ENCODE assay signal across 17 cellular contexts in genomic region chr5:95110112-95110511, GRCh38.
DNase-seq lines count a peak whose midpoint lies in the region; ATAC-seq, FAIRE-seq and TF ChIP-seq lines count a peak whose summit lies in the region.
"Had no signal": no experiment of that assay in that cellular context is flagged by ENCODE, and none has a peak within 500 bp of the region (broad histone marks: within the 10 kb centered on the region; RNA-seq: fewer than 3 reads in every experiment).

No MANE protein-coding gene starts in this region.

- intact Hi-C loops in CD14-positive monocyte (cut with micrococcal nuclease), result no loop called here

- peak; percentile 47 for FAIRE-seq in GM12891 (lab: Jason Lieb, UNC)
- FAIRE-seq: A204.1, K562, RCC 7860 had no signal

- H3K4me1 Mint-ChIP-seq in CD14-positive monocyte, result no peaks in the 10 kb centered on the region

- no peak for DNase-seq in GM12891 (ENCODE audit: insufficient read length, low spot score)
- DNase-seq in Kasumi-1 (lab: John Stamatoyannopoulos, UW), result peak; percentile 9 to 22
- peak; percentile 51 for DNase-seq in OCI-M1 (lab: John Stamatoyannopoulos, UW)
- DNase-seq in NCI-H1436 treated with DMSO at 0.1 percent for 48 hours (lab: John Stamatoyannopoulos, UW), result no peak
- no peak for DNase-seq in CD14-positive monocyte (ENCODE audit: low spot score)
- DNase-seq: C1 segment of cervical spinal cord, HCEC 1CT, MM.1S, NCI-H2107, SHP77 treated with DMSO at 0.1 percent for 48 hours had no signal

- ATAC-seq in GM19397 (IDR thresholded peaks at IDR 0.05; ENCODE audit: unreplicated experiment) (peak; percentile 50), HG02571 (IDR thresholded peaks at IDR 0.05; ENCODE audit: unreplicated experiment) (no peak), HG02798 (IDR thresholded peaks at IDR 0.05; ENCODE audit: poor library complexity, unreplicated experiment) (no peak)
- ATAC-seq: K562 had no signal

- no peaks in the 10 kb centered on the region for H3K36me3 Mint-ChIP-seq in CD14-positive monocyte

- TF ChIP-seq POLR2A in GM12891 (IDR thresholded peaks at IDR 0.05; ENCODE audit: low read depth, low read length), result no peak

- no peaks in the 10 kb centered on the region for H3K27me3 Mint-ChIP-seq in CD14-positive monocyte (ENCODE audit: low read depth in 3 of 3)

- no peak overlapping the region for H3K4me3 Mint-ChIP-seq in CD14-positive monocyte
- H3K4me3 Mint-ChIP-seq: T-helper 1 cell treated with Interleukin-12 subunit alpha and Interleukin-12 subunit beta and Interleukin-4 antibody, amounts not matched to agents 30 μg/mL and 1 μg/mL, for 36 hours had no signal

- no peak overlapping the region for H3K27ac Mint-ChIP-seq in CD14-positive monocyte
- H3K27ac Mint-ChIP-seq: T-helper 1 cell treated with Interleukin-12 subunit alpha and Interleukin-12 subunit beta and Interleukin-4 antibody, amounts not matched to agents 30 μg/mL and 1 μg/mL, for 36 hours had no signal

- TF ChIP-seq CTCF in CD14-positive monocyte (IDR thresholded peaks at IDR 0.05), result no peak

- H3K9me3 Mint-ChIP-seq in CD14-positive monocyte, result peaks cover 0 to 3% (median 0%) of the 10 kb centered on the region in 7 donors
- H3K9me3 Mint-ChIP-seq: T-helper 1 cell treated with Interleukin-12 subunit alpha and Interleukin-12 subunit beta and Interleukin-4 antibody, amounts not matched to agents 30 μg/mL and 1 μg/mL, for 36 hours had no signal

TF ChIP-seq in GM12891, 5 proteins besides CTCF, POLR2A, EP300 and RAD21:
- TF ChIP-seq POLR2AphosphoS5 (IDR thresholded peaks at IDR 0.05; ENCODE audit: low read depth, low read length), result no peak
- TF ChIP-seq PAX5 (IDR thresholded peaks at IDR 0.05; ENCODE audit: insufficient read depth, low read length, severe bottlenecking), result no peak
- TF ChIP-seq TAF1 (IDR thresholded peaks at IDR 0.05; ENCODE audit: low read depth, low read length), result no peak
- TF ChIP-seq SPI1 (IDR thresholded peaks at IDR 0.05; ENCODE audit: low read depth, low read length), result peak; percentile 17; the same call in 1 of the 2 replicates
- no peak for TF ChIP-seq POU2F2 (IDR thresholded peaks at IDR 0.05; ENCODE audit: low read depth, low read length)

Comparison
In these comparisons a context has a peak if more than half of its experiments do, and no peak if none do; other contexts are left out.
1. DNase-seq: peak in Kasumi-1 (2 of 2) and OCI-M1 (single experiment); none in GM12891 (single experiment), NCI-H1436 treated with DMSO at 0.1 percent for 48 hours (single experiment) and CD14-positive monocyte (single experiment).